9 cellular contexts compared by ENCODE assay signal in the genomic region with DNA sequence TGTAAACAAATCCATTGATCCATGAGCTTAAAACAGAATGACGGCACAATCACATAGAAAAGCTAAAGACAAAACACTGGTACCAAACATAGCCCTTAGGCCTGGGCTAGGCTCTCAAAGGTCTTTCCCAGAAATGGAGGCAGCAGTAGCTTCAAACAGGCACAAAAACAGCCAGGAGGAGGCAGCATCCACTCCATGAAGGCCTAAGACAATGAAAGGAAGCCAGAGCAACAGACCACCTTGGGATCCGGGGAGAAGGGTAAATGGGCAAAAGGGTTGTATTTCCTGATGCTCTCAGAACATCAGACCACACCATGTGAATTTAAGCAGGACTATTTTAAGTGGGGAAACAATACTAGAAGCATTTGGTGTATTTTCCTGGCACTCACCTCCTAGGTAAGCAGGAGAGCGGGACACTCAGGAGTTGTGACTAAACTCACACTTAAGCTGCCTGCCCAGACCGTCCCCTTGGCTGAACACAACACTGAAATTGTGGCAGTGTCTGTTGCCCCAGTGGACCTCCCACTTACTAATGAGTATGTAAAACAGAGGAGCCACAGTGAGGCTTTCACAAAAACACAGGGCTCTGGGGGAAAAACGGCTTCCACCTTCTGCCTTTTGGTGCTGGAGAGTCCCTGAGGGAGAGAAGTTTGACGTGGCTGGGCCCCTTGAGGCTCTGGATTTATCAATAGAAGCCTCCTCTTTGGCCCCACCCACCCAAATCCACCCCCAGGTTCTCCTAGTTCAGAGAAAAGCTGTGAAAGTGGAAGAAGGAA. TPM values are rescaled to one million over a fixed set of nuclear protein-coding genes. Genes with fewer than 3 reads are reported as not detected.
DNase-seq lines count a peak whose midpoint lies in the region; ATAC-seq and TF ChIP-seq lines count a peak whose summit lies in the region.
"Had no signal": no experiment of that assay in that cellular context is flagged by ENCODE, and none has a peak within 500 bp of the region (broad histone marks: within the 10 kb centered on the region; RNA-seq: fewer than 3 reads in every experiment).

No MANE protein-coding gene starts in this region.

- DNase-seq in NCI-H1092 treated with DMSO at 0.1 percent for 48 hours (lab: John Stamatoyannopoulos, UW) (peak; percentile 6), NCI-H1092 (lab: John Stamatoyannopoulos, UW) (no peak), astrocyte of the hippocampus (ENCODE audit: low read depth, low spot score) (peak; percentile 29), NCI-H2029 treated with DMSO at 0.1 percent for 48 hours (lab: John Stamatoyannopoulos, UW) (no peak), sigmoid colon (no peak)
- no peak for DNase-seq in naive thymus-derived CD4-positive, alpha-beta T cell
- DNase-seq: T1000 had no signal

- TF ChIP-seq POLR2A in sigmoid colon (IDR thresholded peaks at IDR 0.05) = no peak

- intact Hi-C loops in naive thymus-derived CD4-positive, alpha-beta T cell (cut with micrococcal nuclease) = loop anchor here (1.0 to 10.0 kb wide), 4 partner anchors 14 to 324 kb away; a partner anchor contains a TSS
- intact Hi-C loops in sigmoid colon (cut with DNase I) = no loop called here

- H3K9me3 Mint-ChIP-seq in naive thymus-derived CD4-positive, alpha-beta T cell = no peaks in the 10 kb centered on the region

- peak in 1 of 4 experiments; percentile 18 for TF ChIP-seq CTCF in sigmoid colon (IDR thresholded peaks at IDR 0.05)

- H3K4me3 ChIP-seq in naive thymus-derived CD4-positive, alpha-beta T cell (ENCODE audit: low read length) = no peak overlapping the region
- H3K4me3 ChIP-seq in sigmoid colon = no peak overlapping the region

- H3K27ac Mint-ChIP-seq in naive thymus-derived CD4-positive, alpha-beta T cell = peak overlapping the region in 7 of 9 donors; percentile 3 to 77 (median 19)

- no peak for TF ChIP-seq EP300 in sigmoid colon (IDR thresholded peaks at IDR 0.05)

- H3K36me3 Mint-ChIP-seq in naive thymus-derived CD4-positive, alpha-beta T cell = peaks cover 0 to 48% (median 19%) of the 10 kb centered on the region in 5 donors

- ATAC-seq in HG03039 (IDR thresholded peaks at IDR 0.05; ENCODE audit: unreplicated experiment) (peak; percentile 54), HG02759 (IDR thresholded peaks at IDR 0.05; ENCODE audit: unreplicated experiment) (no peak)
- no peak for ATAC-seq in naive thymus-derived CD4-positive, alpha-beta T cell

- no peaks in the 10 kb centered on the region for H3K27me3 Mint-ChIP-seq in naive thymus-derived CD4-positive, alpha-beta T cell

- H3K9me3 ChIP-seq in naive thymus-derived CD4-positive, alpha-beta T cell (ENCODE audit: control insufficient read depth in 2 of 3, low read length in 3 of 3) = no peaks in the 10 kb centered on the region
- H3K9me3 ChIP-seq in sigmoid colon = no peaks in the 10 kb centered on the region

- peaks cover 0 to 19% (median 17%) of the 10 kb centered on the region in 3 experiments for H3K36me3 ChIP-seq in naive thymus-derived CD4-positive, alpha-beta T cell (ENCODE audit: control insufficient read depth in 2 of 3, insufficient read depth in 3 of 3, low read length in 3 of 3)
- peaks cover 0 to 78% (median 21%) of the 10 kb centered on the region in 4 donors for H3K36me3 ChIP-seq in sigmoid colon

- CTCF ChIA-PET in naive thymus-derived CD4-positive, alpha-beta T cell (lab: Charles Lee) = interaction anchor here (0.6 to 2.0 kb wide), 8 partner anchors 8 to 759 kb away, joined by 3 to 8 read pairs (median 4); no protein-coding TSS in a partner anchor

- no peak overlapping the region for H3K27ac ChIP-seq in naive thymus-derived CD4-positive, alpha-beta T cell (ENCODE audit: low read depth, low read length)
- no peak overlapping the region for H3K27ac ChIP-seq in sigmoid colon

- POLR2A ChIA-PET in naive thymus-derived CD4-positive, alpha-beta T cell (lab: Charles Lee) = interaction anchor here (0.6 to 3.6 kb wide), 2 partner anchors 12 to 603 kb away, joined by 3 to 17 read pairs; a partner anchor contains a TSS

- no peaks in the 10 kb centered on the region for H3K27me3 ChIP-seq in naive thymus-derived CD4-positive, alpha-beta T cell (ENCODE audit: control insufficient read depth in 2 of 2, insufficient read depth in 2 of 2, low read length in 2 of 2)
- H3K27me3 ChIP-seq in sigmoid colon = no peaks in the 10 kb centered on the region

- WGBS in sigmoid colon, 2 donors = 80 to 83% methylated on average over 6 of the region's 6 CpGs

- peaks cover 0 to 27% of the 10 kb centered on the region in 2 donors for H3K4me1 ChIP-seq in naive thymus-derived CD4-positive, alpha-beta T cell (ENCODE audit: control insufficient read depth in 2 of 2, insufficient read depth in 2 of 2, low read length in 2 of 2)
- no peaks in the 10 kb centered on the region for H3K4me1 ChIP-seq in sigmoid colon

- no peak overlapping the region for H3K4me3 Mint-ChIP-seq in naive thymus-derived CD4-positive, alpha-beta T cell

- H3K4me1 Mint-ChIP-seq in naive thymus-derived CD4-positive, alpha-beta T cell = peaks cover 19 to 47% (median 29%) of the 10 kb centered on the region in 7 donors

RNA-seq across cellular contexts. Expression of a gene that starts 11.9 kb away (rescaled TPM):
- 10 to 100 TPM; 13.3 to 60.4 (median 26.4) TPM for total RNA-seq in naive thymus-derived CD4-positive, alpha-beta T cell
- 10 to 100 TPM; 37.9 to 47.7 TPM for polyA plus RNA-seq in naive thymus-derived CD4-positive, alpha-beta T cell
- 10 to 100 TPM; 23.0 to 58.1 (median 27.7) TPM for total RNA-seq in sigmoid colon
- 10 to 100 TPM; 18.6 to 26.6 (median 19.3) TPM for polyA plus RNA-seq in sigmoid colon

RNA-seq across cellular contexts. Expression of a gene that starts 32.0 kb away (rescaled TPM):
- 10 to 100 TPM; 14.7 to 32.0 (median 24.8) TPM for total RNA-seq in naive thymus-derived CD4-positive, alpha-beta T cell
- 10 to 100 TPM; 33.0 to 40.2 TPM for polyA plus RNA-seq in naive thymus-derived CD4-positive, alpha-beta T cell
- 10 to 100 TPM; 30.7 to 70.1 (median 53.5) TPM for total RNA-seq in sigmoid colon
- 10 to 100 TPM; 31.5 to 43.2 (median 42.6) TPM for polyA plus RNA-seq in sigmoid colon

RNA-seq across cellular contexts. Expression of a gene that starts 42.9 kb away (rescaled TPM):
- total RNA-seq in naive thymus-derived CD4-positive, alpha-beta T cell = 1 to 10 TPM in 1 of 5 experiments, under 1 TPM in 1, not detected in 3; 0.78 to 1.5 TPM
- polyA plus RNA-seq in naive thymus-derived CD4-positive, alpha-beta T cell = under 1 TPM; 0.11 to 0.29 TPM
- 1 to 10 TPM in 3 of 4 donors, under 1 TPM in 1; 0.55 to 6.2 (median 2.9) TPM for total RNA-seq in sigmoid colon
- under 1 TPM; 0.23 to 0.69 (median 0.60) TPM for polyA plus RNA-seq in sigmoid colon

Comparison
In these comparisons a context has a peak if more than half of its experiments do, and no peak if none do; other contexts are left out.
1. DNase-seq: peak in NCI-H1092 treated with DMSO at 0.1 percent for 48 hours (single experiment) and astrocyte of the hippocampus (single experiment); none in NCI-H1092 (single experiment), naive thymus-derived CD4-positive, alpha-beta T cell (0 of 9), NCI-H2029 treated with DMSO at 0.1 percent for 48 hours (single experiment) and sigmoid colon (single experiment).